20 cellular contexts compared by ENCODE assay signal in the genomic region with DNA sequence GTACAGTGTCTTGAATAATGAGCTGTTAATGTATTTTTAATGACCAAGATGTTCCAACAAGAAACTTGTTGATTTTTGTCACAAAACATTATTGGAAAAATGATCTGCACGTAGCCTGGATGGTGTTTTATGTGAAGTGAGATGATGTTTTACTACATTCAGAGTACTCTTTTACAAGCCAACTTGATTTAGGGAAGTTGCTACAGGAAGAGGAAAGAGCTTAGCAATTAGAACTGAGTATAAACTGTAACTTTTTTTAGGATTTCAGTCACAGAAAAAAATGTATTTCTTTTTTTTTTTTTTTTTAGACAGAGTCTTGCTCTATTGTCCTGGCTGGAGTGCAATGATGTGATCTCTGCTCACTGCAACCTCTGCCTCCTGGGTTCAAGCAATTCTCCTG.
"Had no signal": no experiment of that assay in that cellular context is flagged by ENCODE, and none has a peak within 500 bp of the region (broad histone marks: within the 10 kb centered on the region; RNA-seq: fewer than 3 reads in every experiment).

No MANE protein-coding gene starts in this region.

- H3K27me3 ChIP-seq: adrenal gland, breast epithelium, gastrocnemius medialis, heart left ventricle, spleen, upper lobe of right lung had no signal

- H3K27ac ChIP-seq: adrenal gland, breast epithelium, gastrocnemius medialis, heart left ventricle, left ventricle myocardium inferior, upper lobe of right lung had no signal

- H3K4me1 ChIP-seq: breast epithelium, gastrocnemius medialis, left ventricle myocardium inferior, upper lobe of right lung had no signal

- H3K4me3 ChIP-seq: adrenal gland, breast epithelium, gastrocnemius medialis, heart left ventricle, left ventricle myocardium inferior, spleen, upper lobe of right lung had no signal

- H3K9me3 ChIP-seq: adrenal gland, breast epithelium, gastrocnemius medialis, upper lobe of right lung had no signal

- DNase-seq: activated CD4-positive, alpha-beta T cell treated with anti-CD3 and anti-CD28 coated beads for 36 hours; activated CD4-positive, alpha-beta T cell treated with anti-CD3 and anti-CD28 coated beads, Interleukin-2, amount 50 U/mL, for 48 hours; activated gamma-delta T cell treated with Interleukin-2 at 50 U/mL for 16 hours; activated T-cell treated with anti-CD3 and anti-CD28 coated beads for 4 hours; adrenal gland; cortex of kidney; effector CD4-positive, alpha-beta T cell; gastrocnemius medialis; heart left ventricle; left ventricle myocardium inferior; mammary epithelial cell; occipital lobe; retina; spleen; stimulated activated CD4-positive, alpha-beta T cell treated with anti-CD3 and anti-CD28 coated beads, Interleukin-4, amount 100 ng/mL, for 4 hours; stimulated activated naive B cell treated with anti-CD40 and anti-IgM and Interleukin-4, amounts not matched to agents 10 μg/mL and 1 μg/mL and 100 μg/mL, for 72 hours; upper lobe of right lung had no signal

- H3K36me3 ChIP-seq: adrenal gland, breast epithelium, gastrocnemius medialis, heart left ventricle, left ventricle myocardium inferior, spleen, upper lobe of right lung had no signal

- ATAC-seq: activated CD4-positive, alpha-beta T cell treated with anti-CD3 and anti-CD28 coated beads for 36 hours; activated naive CD4-positive, alpha-beta T cell treated with anti-CD3 and anti-CD28 coated beads, Interleukin-2, amount 50 U/mL, for 72 hours; gastrocnemius medialis; heart left ventricle; stimulated activated naive B cell treated with anti-CD40 and anti-IgM and Interleukin-4, amounts not matched to agents 10 μg/mL and 1 μg/mL and 100 μg/mL, for 72 hours; upper lobe of right lung; WTC11 had no signal
